14 cellular contexts compared by ENCODE assay signal in the genomic region with DNA sequence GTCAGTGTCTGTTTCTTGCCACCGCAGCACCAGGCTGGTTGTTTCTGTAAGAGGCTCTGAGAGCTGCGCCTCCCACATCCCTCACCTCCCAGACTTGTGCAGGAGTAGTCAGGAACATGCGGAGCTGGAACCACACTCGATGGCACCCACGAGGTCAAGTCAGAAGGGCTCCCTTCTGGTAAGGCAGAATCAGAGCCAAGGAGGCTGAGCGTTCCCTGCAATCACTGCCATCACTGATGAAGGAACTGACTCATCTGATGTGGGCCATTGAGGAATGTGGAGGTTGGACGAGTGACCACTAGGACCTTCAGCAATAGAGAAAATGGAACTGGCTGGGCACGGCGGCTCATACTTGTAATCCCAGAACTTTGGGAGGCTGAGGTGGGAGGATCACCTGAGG. TPM values are rescaled to one million over a fixed set of nuclear protein-coding genes. Genes with fewer than 3 reads are reported as not detected.
A peak's percentile ranks its signal among the peaks of the same experiment; 100 is the strongest.
DNase-seq lines count a peak whose midpoint lies in the region; ATAC-seq and TF ChIP-seq lines count a peak whose summit lies in the region.
"Had no signal": no experiment of that assay in that cellular context is flagged by ENCODE, and none has a peak within 500 bp of the region (broad histone marks: within the 10 kb centered on the region; RNA-seq: fewer than 3 reads in every experiment).

No MANE protein-coding gene starts in this region.

- no peaks in the 10 kb centered on the region for H4K20me1 ChIP-seq in hepatocyte (ENCODE audit: insufficient read depth, poor library complexity, severe bottlenecking)

- 94% methylated on average over 9 of the region's 9 CpGs for WGBS in hepatocyte (ENCODE audit: low lambda C conversion rate, missing lambda C conversion rate)

- no peaks in the 10 kb centered on the region for H3K79me2 ChIP-seq in ACC112 (ENCODE audit: control insufficient read depth, insufficient read depth, low read length, unreplicated experiment)
- no peaks in the 10 kb centered on the region for H3K79me2 ChIP-seq in hepatocyte

- peak overlapping the region; percentile 57 for H2AFZ ChIP-seq in ACC112 (ENCODE audit: low read length, unreplicated experiment)
- H2AFZ ChIP-seq in hepatocyte, result no peak overlapping the region

- no peaks in the 10 kb centered on the region for H3K4me1 Mint-ChIP-seq in Caco-2 (ENCODE audit: low read depth, unreplicated experiment)

- POLR2A ChIA-PET in Caco-2 (lab: Charles Lee), result interaction anchor here (0.5 to 0.7 kb wide), 2 partner anchors 432 to 448 kb away, joined by 3 to 4 read pairs; partner anchors contain the start of genes CIB1 and GDPGP1

- no peaks in the 10 kb centered on the region for H3K36me3 Mint-ChIP-seq in Caco-2 (ENCODE audit: insufficient read depth, unreplicated experiment)
- H3K36me3 Mint-ChIP-seq: natural killer cell had no signal

- H3K27me3 ChIP-seq in ACC112 (ENCODE audit: insufficient read depth, low read length) (no peaks in the 10 kb centered on the region), Caco-2 (replicated peaks; ENCODE audit: control insufficient read depth, insufficient read depth, low read length) (no peaks in the 10 kb centered on the region), hepatocyte (no peaks in the 10 kb centered on the region)

- DNase-seq in M059J (ENCODE audit: low read depth) (peak; percentile 98), choroid plexus epithelial cell (ENCODE audit: low read depth) (peak; percentile 71), myocyte (ENCODE audit: low read depth) (peak; percentile 68), mucosa of gallbladder (ENCODE audit: low spot score) (no peak), Caco-2 (no peak), hepatocyte (ENCODE audit: low spot score) (no peak)
- DNase-seq: natural killer cell; NCI-H1092 treated with DMSO at 0.1 percent for 48 hours; stimulated activated naive CD8-positive, alpha-beta T cell treated with anti-CD3 and anti-CD28 coated beads, Interleukin-15, Interleukin-2, amounts not matched to agents 100 U/mL and 50 U/mL, for 24 hours; T-helper 2 cell had no signal

- H3K9me2 ChIP-seq in hepatocyte (replicated peaks; ENCODE audit: insufficient read depth), result no peaks in the 10 kb centered on the region

- no peak overlapping the region for H3K4me2 ChIP-seq in hepatocyte
- H3K4me2 ChIP-seq: A549 had no signal

- no peaks in the 10 kb centered on the region for H3K9me3 ChIP-seq in Caco-2
- no peaks in the 10 kb centered on the region for H3K9me3 ChIP-seq in hepatocyte (ENCODE audit: low read depth)
- H3K9me3 ChIP-seq: A549, HAP-1 had no signal

- H3K4me3 ChIP-seq in ACC112 (ENCODE audit: low read depth, low read length) (no peak overlapping the region), choroid plexus epithelial cell (ENCODE audit: low read depth, low read length) (no peak overlapping the region), Caco-2 (ENCODE audit: low read depth, low read length) (no peak overlapping the region), hepatocyte (no peak overlapping the region)
- H3K4me3 ChIP-seq: A549, HAP-1 had no signal

- H3K36me3 ChIP-seq in ACC112 (ENCODE audit: insufficient read depth, low read length), result no peaks in the 10 kb centered on the region
- no peaks in the 10 kb centered on the region for H3K36me3 ChIP-seq in Caco-2 (ENCODE audit: control insufficient read depth, insufficient read depth, low read length)
- H3K36me3 ChIP-seq in hepatocyte (replicated peaks; ENCODE audit: insufficient read depth, low read depth), result no peaks in the 10 kb centered on the region
- H3K36me3 ChIP-seq: HAP-1 had no signal

- H3K27ac ChIP-seq in ACC112 (ENCODE audit: low read depth, low read length) (peak overlapping the region; percentile 98), hepatocyte (no peak overlapping the region)

- no peaks in the 10 kb centered on the region for H3K9me3 Mint-ChIP-seq in Caco-2 (ENCODE audit: unreplicated experiment)
- H3K9me3 Mint-ChIP-seq: natural killer cell had no signal

- BruUV-seq in Caco-2 (replicated peaks; lab: Mats Ljungman, UMichigan), result no TSS peak

- CTCF ChIA-PET in Caco-2 (lab: Charles Lee), result interaction anchor here (0.6 kb wide), 1 partner anchor 264 kb away, joined by 4 read pairs; no protein-coding TSS in a partner anchor

- H3K4me3 Mint-ChIP-seq in Caco-2 (ENCODE audit: unreplicated experiment), result no peak overlapping the region
- H3K4me3 Mint-ChIP-seq: natural killer cell had no signal

- H3K4me1 ChIP-seq in ACC112 (ENCODE audit: control insufficient read depth, insufficient read depth, low read length, unreplicated experiment) (peaks cover 30% of the 10 kb centered on the region), Caco-2 (no peaks in the 10 kb centered on the region), hepatocyte (ENCODE audit: insufficient read depth) (no peaks in the 10 kb centered on the region)

- H3K27me3 Mint-ChIP-seq in Caco-2 (ENCODE audit: insufficient read depth, unreplicated experiment), result no peaks in the 10 kb centered on the region

- intact Hi-C loops in Caco-2 (cut with micrococcal nuclease; ENCODE audit: unreplicated experiment), result no loop called here

- ATAC-seq in GM19328 (IDR thresholded peaks at IDR 0.05; ENCODE audit: unreplicated experiment), result no peak
- ATAC-seq: natural killer cell; stimulated activated naive CD8-positive, alpha-beta T cell treated with anti-CD3 and anti-CD28 coated beads, Interleukin-15, Interleukin-2, amounts not matched to agents 100 U/mL and 50 U/mL, for 24 hours had no signal

- TF ChIP-seq CTCF in choroid plexus epithelial cell (conservative IDR thresholded peaks at IDR 0.05; ENCODE audit: low read depth, low read length) (no peak), Caco-2 (IDR thresholded peaks at IDR 0.05; ENCODE audit: insufficient read depth in 1 of 2, low read depth in 1 of 2, low read length in 1 of 2, severe bottlenecking in 1 of 2, unreplicated experiment in 1 of 2) (no peak), hepatocyte (IDR thresholded peaks at IDR 0.05; ENCODE audit: poor library complexity) (no peak)

- H3K27ac Mint-ChIP-seq in Caco-2 (ENCODE audit: unreplicated experiment), result no peak overlapping the region
- H3K27ac Mint-ChIP-seq: natural killer cell had no signal

RNA-seq across cellular contexts. Expression of gene BLM, which starts 35.7 kb away (rescaled TPM):
- total RNA-seq in M059J (2014; rRNA removed; shearing (Covaris generic)), result 7.7 and 9.0 TPM in 2 replicates
- 0.67 and 2.0 TPM in 2 replicates for total RNA-seq in myocyte
- polyA plus RNA-seq in myocyte (2012), result 0.18 TPM
- 1.2 TPM for total RNA-seq in mucosa of gallbladder
- total RNA-seq in Caco-2 (2022), result 15.6 and 18.1 TPM in 2 replicates
- 3.5 and 4.3 TPM in 2 replicates for total RNA-seq in hepatocyte
- 1.7 and 2.9 TPM in 2 replicates for polyA plus RNA-seq in hepatocyte

Comparison
In these comparisons a context has a peak if more than half of its experiments do, and no peak if none do; other contexts are left out.
1. DNase-seq: peak in M059J (single experiment), choroid plexus epithelial cell (single experiment) and myocyte (single experiment); none in mucosa of gallbladder (single experiment), Caco-2 (0 of 2) and hepatocyte (single experiment).